9 cellular contexts compared by ENCODE assay signal in the genomic region with DNA sequence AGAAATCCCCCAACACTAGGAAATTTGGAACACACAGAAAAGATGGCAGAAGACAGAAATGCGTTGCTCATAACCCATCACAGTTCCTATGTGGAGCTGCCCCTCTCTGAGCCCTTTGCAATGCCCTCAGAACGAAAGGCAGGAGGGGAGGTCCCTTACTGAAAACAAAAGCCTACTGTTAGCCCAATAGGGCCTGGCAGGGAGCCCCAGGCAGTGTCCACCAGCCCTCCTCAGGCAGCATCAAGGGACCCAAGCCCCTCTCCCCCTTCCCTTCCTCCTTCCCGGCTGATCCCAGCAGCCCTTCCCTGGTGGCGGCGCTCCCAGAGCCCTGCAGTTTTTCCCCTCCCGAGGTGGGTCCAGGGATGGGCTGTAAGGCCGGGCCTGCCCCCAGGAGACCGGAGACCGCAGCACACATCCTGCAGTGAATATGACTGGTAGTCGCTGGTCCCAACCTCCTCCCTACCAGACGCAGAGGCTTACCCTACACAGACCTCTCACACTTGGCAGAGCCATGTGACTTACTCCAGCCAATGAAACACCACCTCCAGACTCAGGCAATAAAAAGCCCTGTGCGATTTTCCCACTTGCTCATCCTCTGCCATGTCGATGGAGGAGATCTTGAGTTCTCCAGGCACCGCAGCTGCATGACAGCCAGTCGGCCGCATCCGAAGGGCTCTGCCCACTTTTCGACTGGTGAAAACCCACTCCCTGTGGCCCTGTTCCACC. TPM values are rescaled to one million over a fixed set of nuclear protein-coding genes. Genes with fewer than 3 reads are reported as not detected.
DNase-seq lines count a peak whose midpoint lies in the region; ATAC-seq, FAIRE-seq and TF ChIP-seq lines count a peak whose summit lies in the region.
"Had no signal": no experiment of that assay in that cellular context is flagged by ENCODE, and none has a peak within 500 bp of the region (broad histone marks: within the 10 kb centered on the region; RNA-seq: fewer than 3 reads in every experiment).

No MANE protein-coding gene starts in this region.

- TF ChIP-seq CTCF in kidney (IDR thresholded peaks at IDR 0.05; ENCODE audit: borderline replicate concordance, extremely low read depth, insufficient read depth), result no peak
- TF ChIP-seq CTCF in ascending aorta (IDR thresholded peaks at IDR 0.05), result no peak

- intact Hi-C loops in kidney (cut with DNase I) (no loop called here), ascending aorta (cut with DNase I) (no loop called here)

- FAIRE-seq in kidney (lab: Jason Lieb, UNC), result no peak

- H3K4me3 ChIP-seq in SJCRH30, result peak overlapping the region; percentile 22; the same call in 1 of the 2 replicates
- no peak overlapping the region for H3K4me3 ChIP-seq in kidney (ENCODE audit: low read length in 2 of 2)
- no peak overlapping the region for H3K4me3 ChIP-seq in ascending aorta
- H3K4me3 ChIP-seq: SJSA1 had no signal

- H3K4me1 ChIP-seq in SJCRH30, result peaks cover 48% of the 10 kb centered on the region
- no peaks in the 10 kb centered on the region for H3K4me1 ChIP-seq in kidney (ENCODE audit: control insufficient read depth in 1 of 2, insufficient read depth in 1 of 2, low read depth in 1 of 2, low read length in 2 of 2)
- no peaks in the 10 kb centered on the region for H3K4me1 ChIP-seq in ascending aorta

- peak; percentile 85 to 88 for DNase-seq in SJCRH30
- DNase-seq in stimulated activated CD4-positive, alpha-beta T cell treated with anti-CD3 and anti-CD28 coated beads, Interleukin-1b, Interleukin-23, amount 100 ng/mL, for 48 hours, result peak; percentile 83
- no peak for DNase-seq in kidney
- no peak for DNase-seq in ascending aorta (ENCODE audit: low spot score in 2 of 2)
- DNase-seq in NCI-H2196 (lab: John Stamatoyannopoulos, UW; ENCODE audit: unreplicated experiment), result no peak

- H3K9ac ChIP-seq in kidney (ENCODE audit: low read length in 2 of 2), result no peak overlapping the region

- ATAC-seq in GM18519 (IDR thresholded peaks at IDR 0.05; ENCODE audit: low FRiP score, unreplicated experiment) (peak; percentile 52), HG02610 (IDR thresholded peaks at IDR 0.05; ENCODE audit: unreplicated experiment) (peak; percentile 38)

- H3K27ac ChIP-seq in SJCRH30 (peak overlapping the region; percentile 74), cingulate gyrus (ENCODE audit: low read depth, low read length) (peak overlapping the region; percentile 87), kidney (ENCODE audit: low read depth in 2 of 2, low read length in 2 of 2) (no peak overlapping the region), ascending aorta (no peak overlapping the region)
- H3K27ac ChIP-seq: SJSA1 had no signal

- H3K36me3 ChIP-seq in SJCRH30, result no peaks in the 10 kb centered on the region
- H3K36me3 ChIP-seq in kidney (ENCODE audit: control insufficient read depth in 1 of 2, insufficient read depth in 2 of 2, low read length in 2 of 2), result no peaks in the 10 kb centered on the region
- H3K36me3 ChIP-seq in ascending aorta, result no peaks in the 10 kb centered on the region
- H3K36me3 ChIP-seq: SJSA1 had no signal

- 0 out of 2 replicates have a peak, but pooled peaks cover 4% of the 10 kb centered on the region for H3K9me3 ChIP-seq in SJCRH30 (replicated peaks)
- H3K9me3 ChIP-seq in kidney (ENCODE audit: control insufficient read depth in 1 of 2, low read length in 2 of 2), result no peaks in the 10 kb centered on the region
- no peaks in the 10 kb centered on the region for H3K9me3 ChIP-seq in ascending aorta
- H3K9me3 ChIP-seq: SJSA1 had no signal

- no peaks in the 10 kb centered on the region for H3K27me3 ChIP-seq in SJCRH30
- H3K27me3 ChIP-seq in ascending aorta, result no peaks in the 10 kb centered on the region
- H3K27me3 ChIP-seq: SJSA1 had no signal

RNA-seq across cellular contexts. Expression of gene DUSP2, which starts 19.4 kb away (rescaled TPM):
- total RNA-seq in SJCRH30 (2014; rRNA removed; shearing (Covaris generic)), result 0.67 and 1.0 TPM in 2 replicates
- 11.8 TPM for total RNA-seq in kidney
- polyA plus RNA-seq in kidney (ENCODE audit: insufficient read depth, low read depth, low replicate concordance), result 5.6 TPM
- 7.2 TPM for total RNA-seq in ascending aorta

RNA-seq across cellular contexts. Expression of gene ASTL, which starts 26.3 kb away (rescaled TPM):
- not detected in 2 replicates for total RNA-seq in SJCRH30 (2014; rRNA removed; shearing (Covaris generic))
- total RNA-seq in kidney, result not detected
- polyA plus RNA-seq in kidney (ENCODE audit: insufficient read depth, low read depth, low replicate concordance), result not detected
- total RNA-seq in ascending aorta, result not detected
- total RNA-seq: SJSA1 had no signal

RNA-seq across cellular contexts. Expression of gene STARD7, which starts 44.0 kb away (rescaled TPM):
- 232 and 243 TPM in 2 replicates for total RNA-seq in SJCRH30 (2014; rRNA removed; shearing (Covaris generic))
- total RNA-seq in kidney, result 112 TPM
- polyA plus RNA-seq in kidney (ENCODE audit: insufficient read depth, low read depth, low replicate concordance), result 96.6 TPM
- total RNA-seq in ascending aorta, result 85.6 TPM

RNA-seq across cellular contexts. Expression of gene ADRA2B, which starts 48.3 kb away (rescaled TPM):
- total RNA-seq in SJCRH30 (2014; rRNA removed; shearing (Covaris generic)), result not detected in 2 replicates
- total RNA-seq in kidney, result 1.4 TPM
- polyA plus RNA-seq in kidney (ENCODE audit: insufficient read depth, low read depth, low replicate concordance), result 4.8 TPM
- total RNA-seq in ascending aorta, result 9.4 TPM
- total RNA-seq: SJSA1 had no signal

Comparison
In these comparisons a context has a peak if more than half of its experiments do, and no peak if none do; other contexts are left out.
1. DNase-seq: peak in SJCRH30 (2 of 2) and stimulated activated CD4-positive, alpha-beta T cell treated with anti-CD3 and anti-CD28 coated beads, Interleukin-1b, Interleukin-23, amount 100 ng/mL, for 48 hours (single experiment); none in kidney (single experiment), ascending aorta (0 of 2) and NCI-H2196 (single experiment).
2. H3K27ac ChIP-seq: peak in SJCRH30 (single experiment) and cingulate gyrus (single experiment); none in kidney (0 of 2) and ascending aorta (0 of 2).